ENCODE assay signal across 21 cellular contexts in the genomic region with DNA sequence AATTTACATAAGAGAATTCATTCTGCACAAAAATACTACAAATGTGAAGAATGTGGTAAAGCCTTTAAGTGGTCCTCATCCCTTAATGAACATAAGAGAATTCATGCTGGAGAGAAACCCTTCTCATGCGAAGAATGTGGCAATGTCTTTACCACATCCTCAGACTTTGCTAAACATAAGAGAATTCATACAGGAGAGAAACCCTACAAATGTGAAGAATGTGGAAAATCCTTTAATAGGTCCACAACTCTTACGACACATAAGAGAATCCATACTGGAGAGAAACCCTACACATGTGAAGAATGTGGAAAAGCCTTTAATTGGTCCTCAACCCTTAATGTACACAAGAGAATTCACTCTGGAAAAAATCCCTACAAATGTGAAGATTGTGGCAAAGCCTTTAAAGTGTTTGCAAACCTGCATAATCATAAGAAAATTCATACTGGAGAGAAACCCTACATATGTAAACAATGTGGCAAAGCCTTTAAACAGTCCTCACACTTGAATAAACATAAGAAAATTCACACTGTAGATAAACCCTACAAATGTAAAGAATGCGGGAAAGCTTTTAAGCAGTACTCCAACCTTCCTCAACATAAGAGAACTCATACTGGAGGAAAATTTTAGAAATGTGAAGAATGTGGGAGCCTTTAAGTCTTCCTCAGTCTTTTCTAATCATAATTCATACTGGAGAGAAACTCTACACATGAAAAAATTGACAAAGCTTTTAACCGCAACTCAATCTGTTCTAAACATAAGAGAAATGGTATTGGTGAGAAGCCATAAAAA. TPM values are rescaled to one million over a fixed set of nuclear protein-coding genes. Genes with fewer than 3 reads are reported as not detected.
DNase-seq lines count a peak whose midpoint lies in the region; ATAC-seq and TF ChIP-seq lines count a peak whose summit lies in the region.
"Had no signal": no experiment of that assay in that cellular context is flagged by ENCODE, and none has a peak within 500 bp of the region (broad histone marks: within the 10 kb centered on the region; RNA-seq: fewer than 3 reads in every experiment).

No MANE protein-coding gene starts in this region.

- H3K9ac ChIP-seq in mammary epithelial cell (ENCODE audit: insufficient read depth, low read length), result no peak overlapping the region
- H3K9ac ChIP-seq in skeletal muscle tissue (ENCODE audit: low read depth in 1 of 3, low read length in 3 of 3), result no peak overlapping the region

- POLR2A ChIA-PET in MCF 10A (lab: Yijun Ruan, JAX), result interaction anchor here (0.6 kb wide), 1 partner anchor 276 kb away, joined by 3 read pairs; no protein-coding TSS in a partner anchor

- 98% methylated on average over 4 of the region's 4 CpGs for WGBS in mammary epithelial cell (ENCODE audit: low coverage, missing lambda C conversion rate)

- H3K27me3 ChIP-seq in mammary epithelial cell (ENCODE audit: insufficient read depth, low read length) (no peaks in the 10 kb centered on the region), skeletal muscle tissue (ENCODE audit: control insufficient read depth in 3 of 3, insufficient read depth in 3 of 3, low read length in 3 of 3) (no peaks in the 10 kb centered on the region), lower lobe of right lung (ENCODE audit: low read depth) (no peaks in the 10 kb centered on the region)
- H3K27me3 ChIP-seq: heart right ventricle, spleen had no signal

- peaks cover 10% of the 10 kb centered on the region for H3K36me3 ChIP-seq in mammary epithelial cell (ENCODE audit: insufficient read depth, low read length)
- H3K36me3 ChIP-seq in skeletal muscle tissue (ENCODE audit: control insufficient read depth in 3 of 3, insufficient read depth in 3 of 3, low read length in 3 of 3), result peaks cover 4 to 10% (median 7%) of the 10 kb centered on the region in 3 donors
- H3K36me3 ChIP-seq in lower lobe of right lung, result no peaks in the 10 kb centered on the region
- H3K36me3 ChIP-seq: prostate gland had no signal

- dilution Hi-C loops in mammary epithelial cell (cut with HindIII; ENCODE audit: low sequenced_read_pairs), result no loop called here

- in situ Hi-C loops in mammary epithelial cell (cut with MboI; ENCODE audit: low sequenced_read_pairs in 2 of 2), result no loop called here

- H3K4me1 Mint-ChIP-seq in MCF 10A (ENCODE audit: insufficient read depth, unreplicated experiment), result no peaks in the 10 kb centered on the region
- H3K4me1 Mint-ChIP-seq: memory B cell had no signal

- no peaks in the 10 kb centered on the region for H4K20me1 ChIP-seq in mammary epithelial cell (ENCODE audit: insufficient read depth, low read length)

- H3K27me3 Mint-ChIP-seq in MCF 10A (ENCODE audit: insufficient read depth, unreplicated experiment), result no peaks in the 10 kb centered on the region
- H3K27me3 Mint-ChIP-seq: memory B cell had no signal

- H3K4me3 Mint-ChIP-seq in MCF 10A (ENCODE audit: unreplicated experiment), result no peak overlapping the region
- H3K4me3 Mint-ChIP-seq: memory B cell had no signal

- no peak overlapping the region for H2AFZ ChIP-seq in mammary epithelial cell (ENCODE audit: low read depth, low read length)

- H3K4me1 ChIP-seq in mammary epithelial cell (ENCODE audit: insufficient read depth, low read length), result no peaks in the 10 kb centered on the region
- no peaks in the 10 kb centered on the region for H3K4me1 ChIP-seq in skeletal muscle tissue (ENCODE audit: control insufficient read depth in 3 of 3, insufficient read depth in 3 of 3, low read length in 3 of 3)
- H3K4me1 ChIP-seq in lower lobe of right lung, result no peaks in the 10 kb centered on the region
- H3K4me1 ChIP-seq: heart right ventricle, prostate gland, spleen had no signal

- DNase-seq in MCF 10A (ENCODE audit: unreplicated experiment), result peak; percentile 5
- no peak for DNase-seq in mammary epithelial cell
- peak; percentile 45 for DNase-seq in OCI-M1 (lab: John Stamatoyannopoulos, UW)
- DNase-seq in epithelial cell of esophagus (ENCODE audit: low read depth), result peak; percentile 0
- DNase-seq in lower lobe of right lung, result no peak
- no peak for DNase-seq in NCI-H446 treated with DMSO at 0.1 percent for 48 hours (lab: John Stamatoyannopoulos, UW)
- DNase-seq: activated CD4-positive, alpha-beta T cell treated with anti-CD3 and anti-CD28 coated beads, Interleukin-2, amount 50 U/mL, for 1 hour; activated gamma-delta T cell; C1 segment of cervical spinal cord; cerebellar nuclear complex; DMS79; heart right ventricle; NCI-H1436; NCI-H526; spleen; SW 1271 had no signal

- peaks cover 26% of the 10 kb centered on the region for H3K36me3 Mint-ChIP-seq in MCF 10A (ENCODE audit: insufficient read depth, unreplicated experiment)

- H3K9me3 ChIP-seq in mammary epithelial cell (replicated peaks; ENCODE audit: insufficient read depth, low read length) (peaks cover 48% of the 10 kb centered on the region), skeletal muscle tissue (ENCODE audit: control insufficient read depth in 3 of 3, low read length in 3 of 3) (peaks cover 15 to 44% (median 17%) of the 10 kb centered on the region in 3 donors), lower lobe of right lung (peaks cover 99% of the 10 kb centered on the region)

- H3K27ac ChIP-seq in mammary epithelial cell (ENCODE audit: insufficient read depth, low read depth, low read length) (no peak overlapping the region), skeletal muscle tissue (ENCODE audit: low read depth, low read length) (no peak overlapping the region), lower lobe of right lung (no peak overlapping the region)
- H3K27ac ChIP-seq: heart right ventricle, prostate gland, spleen had no signal

- H3K79me2 ChIP-seq in mammary epithelial cell (ENCODE audit: insufficient read depth, low read length), result peaks cover 7% of the 10 kb centered on the region

- no peak overlapping the region for H3K4me2 ChIP-seq in mammary epithelial cell (ENCODE audit: insufficient read depth, low read depth, low read length)

- BruUV-seq in MCF 10A (replicated peaks; lab: Mats Ljungman, UMichigan) (no TSS peak), mammary epithelial cell (replicated peaks; lab: Mats Ljungman, UMichigan) (no TSS peak)

- CTCF ChIA-PET in MCF 10A (lab: Yijun Ruan, JAX), result no interaction called here
- CTCF ChIA-PET in mammary epithelial cell (lab: Charles Lee; ENCODE audit: low non-redundant PET), result no interaction called here

- TF ChIP-seq CTCF in MCF 10A (IDR thresholded peaks at IDR 0.05; ENCODE audit: unreplicated experiment), result no peak
- no peak for TF ChIP-seq CTCF in mammary epithelial cell (conservative IDR thresholded peaks at IDR 0.05 in 1 of 2, IDR thresholded peaks at IDR 0.05 in 1 of 2; ENCODE audit: extremely low read depth in 1 of 2, insufficient read depth in 1 of 2, low read depth in 1 of 2, low read length in 2 of 2)
- TF ChIP-seq CTCF in epithelial cell of esophagus (IDR thresholded peaks at IDR 0.05; ENCODE audit: insufficient read depth, low read depth, low read length, missing control alignments), result no peak
- no peak for TF ChIP-seq CTCF in lower lobe of right lung (IDR thresholded peaks at IDR 0.05)

- intact Hi-C loops in MCF 10A (cut with micrococcal nuclease), result no loop called here
- intact Hi-C loops in mammary epithelial cell (cut with micrococcal nuclease), result no loop called here
- intact Hi-C loops in lower lobe of right lung (cut with DNase I), result no loop called here

- ATAC-seq in lower lobe of right lung, result no peak
- ATAC-seq in HG02610 (IDR thresholded peaks at IDR 0.05; ENCODE audit: unreplicated experiment), result no peak
- ATAC-seq: heart right ventricle, Right ventricle myocardium inferior had no signal

- H3K27ac Mint-ChIP-seq in MCF 10A (ENCODE audit: low read depth, unreplicated experiment), result no peak overlapping the region
- H3K27ac Mint-ChIP-seq: memory B cell had no signal

- H3K4me3 ChIP-seq in mammary epithelial cell (replicated peaks in 1 of 3; ENCODE audit: insufficient read depth in 1 of 3, low read depth in 2 of 3, low read length in 3 of 3), result no peak overlapping the region
- no peak overlapping the region for H3K4me3 ChIP-seq in epithelial cell of esophagus (ENCODE audit: low read length)
- H3K4me3 ChIP-seq in skeletal muscle tissue (ENCODE audit: low read length in 3 of 3), result peak overlapping the region in 2 of 3 donors; percentile 8 to 24
- no peak overlapping the region for H3K4me3 ChIP-seq in lower lobe of right lung
- H3K4me3 ChIP-seq: heart right ventricle, prostate gland, spleen had no signal

- peaks cover 7% of the 10 kb centered on the region for H3K9me3 Mint-ChIP-seq in MCF 10A (ENCODE audit: unreplicated experiment)

RNA-seq across cellular contexts. Expression of a gene that starts 37.4 kb away (rescaled TPM):
- total RNA-seq in MCF 10A (2022) (10.8 and 12.2 TPM in 2 replicates), mammary epithelial cell (10 to 100 TPM in 1 of 2 donors, 1 to 10 TPM in 1; 9.2 to 11.8 TPM), skeletal muscle tissue (5.2 TPM), lower lobe of right lung (9.8 TPM)
- polyA plus RNA-seq in mammary epithelial cell, result 1.6 TPM
- polyA minus RNA-seq in mammary epithelial cell, result 1.2 TPM

Comparison
In these comparisons a context has a peak if more than half of its experiments do, and no peak if none do; other contexts are left out.
1. DNase-seq: peak in MCF 10A (single experiment), OCI-M1 (single experiment) and epithelial cell of esophagus (single experiment); none in mammary epithelial cell (single experiment), lower lobe of right lung (single experiment) and NCI-H446 treated with DMSO at 0.1 percent for 48 hours (single experiment).
2. H3K4me3 ChIP-seq: peak in skeletal muscle tissue (2 of 3); none in mammary epithelial cell (0 of 3), epithelial cell of esophagus (single experiment) and lower lobe of right lung (single experiment).